In the genomic region with DNA sequence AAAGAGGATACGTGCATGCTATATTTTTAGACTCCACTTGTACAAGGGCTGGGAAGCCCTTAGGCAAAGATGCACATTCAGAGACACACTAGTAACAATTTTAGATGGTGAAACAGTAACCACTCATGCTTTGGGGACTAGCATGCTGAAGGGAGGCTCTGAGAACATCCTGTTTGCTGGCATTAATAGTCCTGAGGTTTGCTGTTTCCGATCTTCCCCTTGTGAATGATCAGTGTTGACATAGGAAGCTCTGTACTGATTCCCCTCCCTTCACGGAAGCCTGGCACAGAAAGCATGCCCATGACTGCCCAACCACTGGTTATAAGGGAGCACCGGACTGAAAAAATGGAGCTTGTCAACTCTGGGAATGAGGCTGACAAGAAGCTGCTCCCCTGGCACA, we compare ENCODE assay signal across 15 cellular contexts.
DNase-seq lines count a peak whose midpoint lies in the region; ATAC-seq, FAIRE-seq and TF ChIP-seq lines count a peak whose summit lies in the region.
"Had no signal": no experiment of that assay in that cellular context is flagged by ENCODE, and none has a peak within 500 bp of the region (broad histone marks: within the 10 kb centered on the region; RNA-seq: fewer than 3 reads in every experiment).

No MANE protein-coding gene starts in this region.

- H3K27me3 ChIP-seq in endothelial cell of umbilical vein (ENCODE audit: control insufficient read depth in 2 of 2, insufficient read depth in 2 of 2, low read length in 2 of 2): no peaks in the 10 kb centered on the region
- no peaks in the 10 kb centered on the region for H3K27me3 ChIP-seq in psoas muscle (ENCODE audit: insufficient read depth in 3 of 3, low read length in 2 of 3)
- H3K27me3 ChIP-seq in lower lobe of right lung (ENCODE audit: low read depth): no peaks in the 10 kb centered on the region
- H3K27me3 ChIP-seq: esophagus squamous epithelium, right lobe of liver, transverse colon had no signal

- H3K4me2 ChIP-seq in endothelial cell of umbilical vein (ENCODE audit: insufficient read depth, low read length): no peak overlapping the region
- H3K4me2 ChIP-seq: A549, KMS-11 had no signal

- peak in 3 of 4 donors; percentile 68 to 75 (median 73) for ATAC-seq in psoas muscle
- no peak for ATAC-seq in lower lobe of right lung
- no peak for ATAC-seq in HG03354 (IDR thresholded peaks at IDR 0.05; ENCODE audit: poor library complexity, severe bottlenecking, unreplicated experiment)
- ATAC-seq: A549 had no signal

- H3K9me3 ChIP-seq in endothelial cell of umbilical vein (replicated peaks; ENCODE audit: control insufficient read depth, insufficient read depth, low read length) (no peaks in the 10 kb centered on the region), psoas muscle (no peaks in the 10 kb centered on the region), lower lobe of right lung (no peaks in the 10 kb centered on the region)
- H3K9me3 ChIP-seq: A549, esophagus squamous epithelium, right lobe of liver, transverse colon had no signal

- no peak overlapping the region for H3K4me3 ChIP-seq in endothelial cell of umbilical vein (replicated peaks in 1 of 3; ENCODE audit: insufficient read depth in 1 of 3, low read depth in 1 of 3, low read length in 3 of 3)
- H3K4me3 ChIP-seq in psoas muscle: no peak overlapping the region
- H3K4me3 ChIP-seq in lower lobe of right lung: no peak overlapping the region
- H3K4me3 ChIP-seq: A549, esophagus squamous epithelium, right lobe of liver, transverse colon had no signal

- H4K20me1 ChIP-seq in endothelial cell of umbilical vein (replicated peaks; ENCODE audit: control insufficient read depth, extremely low read depth, insufficient read depth, low read length): no peaks in the 10 kb centered on the region

- peaks cover 10% of the 10 kb centered on the region for H3K79me2 ChIP-seq in endothelial cell of umbilical vein (ENCODE audit: control insufficient read depth, insufficient read depth, low read length)

- H3K4me1 ChIP-seq in endothelial cell of umbilical vein (ENCODE audit: control insufficient read depth, extremely low read depth, insufficient read depth, low read length) (no peaks in the 10 kb centered on the region), psoas muscle (peaks cover 31% of the 10 kb centered on the region), lower lobe of right lung (no peaks in the 10 kb centered on the region)
- H3K4me1 ChIP-seq: esophagus squamous epithelium, right lobe of liver, transverse colon had no signal

- BruUV-seq in endothelial cell of umbilical vein (replicated peaks; lab: Mats Ljungman, UMichigan): no TSS peak

- dilution Hi-C loops in endothelial cell of umbilical vein (cut with MboI; ENCODE audit: extremely low pct_ligation_motif_present, low sequenced_read_pairs): no loop called here

- no peak for TF ChIP-seq POLR2A in endothelial cell of umbilical vein (IDR thresholded peaks at IDR 0.05; ENCODE audit: low read depth, low read length)

- no peak overlapping the region for H3K27ac ChIP-seq in endothelial cell of umbilical vein (ENCODE audit: insufficient read depth, low read depth, low read length)
- peak overlapping the region; percentile 65 for H3K27ac ChIP-seq in psoas muscle
- H3K27ac ChIP-seq in lower lobe of right lung: no peak overlapping the region
- H3K27ac ChIP-seq: A549, KMS-11, right lobe of liver, transverse colon had no signal

- POLR2A ChIA-PET in endothelial cell of umbilical vein (lab: Charles Lee): no interaction called here

- WGBS in psoas muscle, 3 donors: 29 to 66% (median 36%) methylated on average over 4 of the region's 4 CpGs

- intact Hi-C loops in endothelial cell of umbilical vein (cut with micrococcal nuclease): no loop called here
- intact Hi-C loops in psoas muscle (cut with DNase I): loop anchor here (5.0 kb wide), 1 partner anchor 34 kb away; no protein-coding TSS in a partner anchor
- intact Hi-C loops in lower lobe of right lung (cut with DNase I): no loop called here

- H3K9me1 ChIP-seq in endothelial cell of umbilical vein (replicated peaks; ENCODE audit: control insufficient read depth, extremely low read depth, insufficient read depth, low read length): no peaks in the 10 kb centered on the region

- no peak overlapping the region for H2AFZ ChIP-seq in endothelial cell of umbilical vein (ENCODE audit: low read depth, low read length)

- H3K9ac ChIP-seq in endothelial cell of umbilical vein (replicated peaks; ENCODE audit: extremely low read depth, insufficient read depth, low read length): no peak overlapping the region
- H3K9ac ChIP-seq: KMS-11 had no signal

- peaks cover 2 to 3% of the 10 kb centered on the region in 2 experiments for H3K36me3 ChIP-seq in endothelial cell of umbilical vein (ENCODE audit: control insufficient read depth in 2 of 2, extremely low read depth in 1 of 2, insufficient read depth in 2 of 2, low read length in 2 of 2)
- peaks cover 0 to 6% of the 10 kb centered on the region in 2 donors for H3K36me3 ChIP-seq in psoas muscle (ENCODE audit: insufficient read depth in 1 of 2, low read depth in 1 of 2)
- H3K36me3 ChIP-seq in lower lobe of right lung: no peaks in the 10 kb centered on the region
- H3K36me3 ChIP-seq: esophagus squamous epithelium, transverse colon had no signal

- CTCF ChIA-PET in endothelial cell of umbilical vein (lab: Charles Lee): interaction anchor here (1.8 to 2.0 kb wide), 2 partner anchors 15 to 174 kb away, joined by 6 read pairs; no protein-coding TSS in a partner anchor

- TF ChIP-seq CTCF in endothelial cell of umbilical vein (IDR thresholded peaks at IDR 0.05; ENCODE audit: extremely low read depth in 1 of 2, insufficient read depth in 1 of 2, low read depth in 1 of 2, low read length in 2 of 2) (no peak), psoas muscle (IDR thresholded peaks at IDR 0.05) (no peak), lower lobe of right lung (IDR thresholded peaks at IDR 0.05) (no peak)

- FAIRE-seq in endothelial cell of umbilical vein (lab: Jason Lieb, UNC): peak; percentile 8
- FAIRE-seq: A549 had no signal

- DNase-seq in NCI-H510A treated with DMSO at 0.1 percent for 48 hours (lab: John Stamatoyannopoulos, UW) (peak; percentile 0), NCI-H510A (lab: John Stamatoyannopoulos, UW) (no peak), NCI-H69 (lab: John Stamatoyannopoulos, UW) (peak; percentile 37), endothelial cell of umbilical vein (ENCODE audit: low read depth, low spot score) (no peak), psoas muscle (peak in 1 of 2 donors; percentile 44), lower lobe of right lung (no peak), T-helper 9 cell (no peak)
- DNase-seq: DMS79 treated with DMSO at 0.1 percent for 48 hours, esophagus squamous epithelium, NCI-H2171, right lobe of liver, transverse colon had no signal

TF ChIP-seq in endothelial cell of umbilical vein, 7 proteins besides CTCF, POLR2A, EP300 and RAD21:
- TF ChIP-seq MYC (IDR thresholded peaks at IDR 0.05; ENCODE audit: low read depth, low read length): no peak

Comparison
In these comparisons a context has a peak if more than half of its experiments do, and no peak if none do; other contexts are left out.
1. DNase-seq: peak in NCI-H510A treated with DMSO at 0.1 percent for 48 hours (single experiment) and NCI-H69 (single experiment); none in NCI-H510A (single experiment), endothelial cell of umbilical vein (single experiment), lower lobe of right lung (single experiment) and T-helper 9 cell (single experiment).
2. ATAC-seq: peak in psoas muscle (3 of 4); none in lower lobe of right lung (0 of 2) and HG03354 (single experiment).
3. intact Hi-C loops: an anchor here in psoas muscle (5.0 kb wide); none called in endothelial cell of umbilical vein and lower lobe of right lung.